ENCODE assay signal across 1 cellular context in the genomic region with DNA sequence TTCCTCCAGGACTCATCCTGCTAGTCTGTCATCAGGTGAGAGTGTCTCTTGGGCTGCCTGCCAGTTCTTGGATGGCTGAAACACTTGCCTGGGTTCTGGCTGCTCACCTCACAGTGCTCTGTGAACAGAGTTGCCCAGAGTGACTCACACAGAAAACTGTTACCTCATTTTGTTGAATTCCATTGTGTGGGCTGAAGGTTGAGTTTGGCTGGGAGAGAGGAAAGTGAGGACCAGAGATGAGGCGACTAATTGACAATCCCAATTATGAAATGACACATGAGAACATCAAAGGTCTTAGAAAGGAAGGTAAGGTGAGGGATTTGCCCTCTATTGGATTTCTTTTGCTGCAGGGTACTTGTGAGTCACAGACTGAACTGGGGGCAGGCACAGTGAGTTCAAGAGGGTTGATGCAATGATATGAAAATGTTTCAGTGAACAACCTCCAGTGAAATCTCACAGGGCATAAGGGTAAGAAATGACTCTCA.
TF ChIP-seq lines count a peak whose summit lies in the region.

No MANE protein-coding gene starts in this region.

TF ChIP-seq in HEK293, 187 proteins besides CTCF, POLR2A, EP300 and RAD21 (continued from another document and continues in another):
- TF ChIP-seq, protein P1, sequence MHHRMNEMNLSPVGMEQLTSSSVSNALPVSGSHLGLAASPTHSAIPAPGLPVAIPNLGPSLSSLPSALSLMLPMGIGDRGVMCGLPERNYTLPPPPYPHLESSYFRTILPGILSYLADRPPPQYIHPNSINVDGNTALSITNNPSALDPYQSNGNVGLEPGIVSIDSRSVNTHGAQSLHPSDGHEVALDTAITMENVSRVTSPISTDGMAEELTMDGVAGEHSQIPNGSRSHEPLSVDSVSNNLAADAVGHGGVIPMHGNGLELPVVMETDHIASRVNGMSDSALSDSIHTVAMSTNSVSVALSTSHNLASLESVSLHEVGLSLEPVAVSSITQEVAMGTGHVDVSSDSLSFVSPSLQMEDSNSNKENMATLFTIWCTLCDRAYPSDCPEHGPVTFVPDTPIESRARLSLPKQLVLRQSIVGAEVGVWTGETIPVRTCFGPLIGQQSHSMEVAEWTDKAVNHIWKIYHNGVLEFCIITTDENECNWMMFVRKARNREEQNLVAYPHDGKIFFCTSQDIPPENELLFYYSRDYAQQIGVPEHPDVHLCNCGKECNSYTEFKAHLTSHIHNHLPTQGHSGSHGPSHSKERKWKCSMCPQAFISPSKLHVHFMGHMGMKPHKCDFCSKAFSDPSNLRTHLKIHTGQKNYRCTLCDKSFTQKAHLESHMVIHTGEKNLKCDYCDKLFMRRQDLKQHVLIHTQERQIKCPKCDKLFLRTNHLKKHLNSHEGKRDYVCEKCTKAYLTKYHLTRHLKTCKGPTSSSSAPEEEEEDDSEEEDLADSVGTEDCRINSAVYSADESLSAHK (tag by site-specific recombination; IDR thresholded peaks at IDR 0.05), result no peak
- TF ChIP-seq TCF7L2 (IDR thresholded peaks at IDR 0.05; ENCODE audit: borderline replicate concordance, low read depth, low read length) (peak; percentile 27; the same call in 1 of the 2 replicates), ZNF48 (tag by site-specific recombination; IDR thresholded peaks at IDR 0.05) (no peak), ZNF138 (tag by site-specific recombination; IDR thresholded peaks at IDR 0.05; ENCODE audit: borderline replicate concordance) (no peak), ZNF114 (tag by site-specific recombination; IDR thresholded peaks at IDR 0.05) (no peak), ZNF433 (tag by site-specific recombination; IDR thresholded peaks at IDR 0.05; ENCODE audit: low read depth) (no peak), ZNF501 (tag by site-specific recombination; IDR thresholded peaks at IDR 0.05) (no peak), ZNF555 (tag by site-specific recombination; conservative IDR thresholded peaks at IDR 0.05) (no peak), ZNF169 (tag by site-specific recombination; IDR thresholded peaks at IDR 0.05) (no peak), ZNF701 (tag by site-specific recombination; IDR thresholded peaks at IDR 0.05) (no peak), ZNF776 (tag by site-specific recombination; IDR thresholded peaks at IDR 0.05; ENCODE audit: borderline replicate concordance) (no peak), ZNF274 (IDR thresholded peaks at IDR 0.05; ENCODE audit: low read length) (no peak), ZNF274 (tag by site-specific recombination; IDR thresholded peaks at IDR 0.05; ENCODE audit: borderline replicate concordance) (no peak), ZNF548 (tag by site-specific recombination; IDR thresholded peaks at IDR 0.05) (no peak), ZNF223 (tag by site-specific recombination; IDR thresholded peaks at IDR 0.05) (no peak), ZNF664 (tag by site-specific recombination; IDR thresholded peaks at IDR 0.05) (no peak), ZFP41 (tag by site-specific recombination; IDR thresholded peaks at IDR 0.05; ENCODE audit: borderline replicate concordance) (no peak), ZIC2 (tag by site-specific recombination; IDR thresholded peaks at IDR 0.05) (no peak), ZNF302 (tag by site-specific recombination; IDR thresholded peaks at IDR 0.05; ENCODE audit: low read depth) (no peak), ZNF16 (tag by site-specific recombination; IDR thresholded peaks at IDR 0.05; ENCODE audit: low read depth) (no peak), ZNF571 (tag by site-specific recombination; IDR thresholded peaks at IDR 0.05) (no peak), ZNF529 (tag by site-specific recombination; IDR thresholded peaks at IDR 0.05; ENCODE audit: insufficient replicate concordance) (no peak), ZNF311 (tag by site-specific recombination; IDR thresholded peaks at IDR 0.05; ENCODE audit: borderline replicate concordance) (no peak), ZNF23 (tag by site-specific recombination; IDR thresholded peaks at IDR 0.05; ENCODE audit: borderline replicate concordance) (no peak)
- TF ChIP-seq, protein P2, sequence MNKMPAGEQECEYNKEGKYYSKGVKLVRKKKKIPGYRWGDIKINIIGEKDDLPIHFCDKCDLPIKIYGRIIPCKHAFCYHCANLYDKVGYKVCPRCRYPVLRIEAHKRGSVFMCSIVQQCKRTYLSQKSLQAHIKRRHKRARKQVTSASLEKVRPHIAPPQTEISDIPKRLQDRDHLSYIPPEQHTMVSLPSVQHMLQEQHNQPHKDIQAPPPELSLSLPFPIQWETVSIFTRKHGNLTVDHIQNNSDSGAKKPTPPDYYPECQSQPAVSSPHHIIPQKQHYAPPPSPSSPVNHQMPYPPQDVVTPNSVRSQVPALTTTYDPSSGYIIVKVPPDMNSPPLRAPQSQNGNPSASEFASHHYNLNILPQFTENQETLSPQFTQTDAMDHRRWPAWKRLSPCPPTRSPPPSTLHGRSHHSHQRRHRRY (tag by site-specific recombination; IDR thresholded peaks at IDR 0.05), result no peak
- TF ChIP-seq, protein P3, sequence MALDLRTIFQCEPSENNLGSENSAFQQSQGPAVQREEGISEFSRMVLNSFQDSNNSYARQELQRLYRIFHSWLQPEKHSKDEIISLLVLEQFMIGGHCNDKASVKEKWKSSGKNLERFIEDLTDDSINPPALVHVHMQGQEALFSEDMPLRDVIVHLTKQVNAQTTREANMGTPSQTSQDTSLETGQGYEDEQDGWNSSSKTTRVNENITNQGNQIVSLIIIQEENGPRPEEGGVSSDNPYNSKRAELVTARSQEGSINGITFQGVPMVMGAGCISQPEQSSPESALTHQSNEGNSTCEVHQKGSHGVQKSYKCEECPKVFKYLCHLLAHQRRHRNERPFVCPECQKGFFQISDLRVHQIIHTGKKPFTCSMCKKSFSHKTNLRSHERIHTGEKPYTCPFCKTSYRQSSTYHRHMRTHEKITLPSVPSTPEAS (tag by site-specific recombination; IDR thresholded peaks at IDR 0.05), result no peak
- TF ChIP-seq, protein P4, sequence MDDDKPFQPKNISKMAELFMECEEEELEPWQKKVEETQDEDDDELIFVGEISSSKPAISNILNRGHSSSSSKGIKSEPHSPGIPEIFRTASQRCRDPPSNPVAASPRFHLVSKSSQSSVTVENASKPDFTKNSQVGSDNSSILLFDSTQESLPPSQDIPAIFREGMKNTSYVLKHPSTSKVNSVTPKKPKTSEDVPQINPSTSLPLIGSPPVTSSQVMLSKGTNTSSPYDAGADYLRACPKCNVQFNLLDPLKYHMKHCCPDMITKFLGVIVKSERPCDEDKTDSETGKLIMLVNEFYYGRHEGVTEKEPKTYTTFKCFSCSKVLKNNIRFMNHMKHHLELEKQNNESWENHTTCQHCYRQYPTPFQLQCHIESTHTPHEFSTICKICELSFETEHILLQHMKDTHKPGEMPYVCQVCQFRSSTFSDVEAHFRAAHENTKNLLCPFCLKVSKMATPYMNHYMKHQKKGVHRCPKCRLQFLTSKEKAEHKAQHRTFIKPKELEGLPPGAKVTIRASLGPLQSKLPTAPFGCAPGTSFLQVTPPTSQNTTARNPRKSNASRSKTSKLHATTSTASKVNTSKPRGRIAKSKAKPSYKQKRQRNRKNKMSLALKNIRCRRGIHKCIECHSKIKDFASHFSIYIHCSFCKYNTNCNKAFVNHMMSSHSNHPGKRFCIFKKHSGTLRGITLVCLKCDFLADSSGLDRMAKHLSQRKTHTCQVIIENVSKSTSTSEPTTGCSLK (tag by site-specific recombination; IDR thresholded peaks at IDR 0.05), result no peak
- TF ChIP-seq, protein P5, sequence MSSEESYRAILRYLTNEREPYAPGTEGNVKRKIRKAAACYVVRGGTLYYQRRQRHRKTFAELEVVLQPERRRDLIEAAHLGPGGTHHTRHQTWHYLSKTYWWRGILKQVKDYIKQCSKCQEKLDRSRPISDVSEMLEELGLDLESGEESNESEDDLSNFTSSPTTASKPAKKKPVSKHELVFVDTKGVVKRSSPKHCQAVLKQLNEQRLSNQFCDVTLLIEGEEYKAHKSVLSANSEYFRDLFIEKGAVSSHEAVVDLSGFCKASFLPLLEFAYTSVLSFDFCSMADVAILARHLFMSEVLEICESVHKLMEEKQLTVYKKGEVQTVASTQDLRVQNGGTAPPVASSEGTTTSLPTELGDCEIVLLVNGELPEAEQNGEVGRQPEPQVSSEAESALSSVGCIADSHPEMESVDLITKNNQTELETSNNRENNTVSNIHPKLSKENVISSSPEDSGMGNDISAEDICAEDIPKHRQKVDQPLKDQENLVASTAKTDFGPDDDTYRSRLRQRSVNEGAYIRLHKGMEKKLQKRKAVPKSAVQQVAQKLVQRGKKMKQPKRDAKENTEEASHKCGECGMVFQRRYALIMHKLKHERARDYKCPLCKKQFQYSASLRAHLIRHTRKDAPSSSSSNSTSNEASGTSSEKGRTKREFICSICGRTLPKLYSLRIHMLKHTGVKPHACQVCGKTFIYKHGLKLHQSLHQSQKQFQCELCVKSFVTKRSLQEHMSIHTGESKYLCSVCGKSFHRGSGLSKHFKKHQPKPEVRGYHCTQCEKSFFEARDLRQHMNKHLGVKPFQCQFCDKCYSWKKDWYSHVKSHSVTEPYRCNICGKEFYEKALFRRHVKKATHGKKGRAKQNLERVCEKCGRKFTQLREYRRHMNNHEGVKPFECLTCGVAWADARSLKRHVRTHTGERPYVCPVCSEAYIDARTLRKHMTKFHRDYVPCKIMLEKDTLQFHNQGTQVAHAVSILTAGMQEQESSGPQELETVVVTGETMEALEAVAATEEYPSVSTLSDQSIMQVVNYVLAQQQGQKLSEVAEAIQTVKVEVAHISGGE (tag by site-specific recombination; conservative IDR thresholded peaks at IDR 0.05; ENCODE audit: low read depth), result no peak
- TF ChIP-seq, protein P6, sequence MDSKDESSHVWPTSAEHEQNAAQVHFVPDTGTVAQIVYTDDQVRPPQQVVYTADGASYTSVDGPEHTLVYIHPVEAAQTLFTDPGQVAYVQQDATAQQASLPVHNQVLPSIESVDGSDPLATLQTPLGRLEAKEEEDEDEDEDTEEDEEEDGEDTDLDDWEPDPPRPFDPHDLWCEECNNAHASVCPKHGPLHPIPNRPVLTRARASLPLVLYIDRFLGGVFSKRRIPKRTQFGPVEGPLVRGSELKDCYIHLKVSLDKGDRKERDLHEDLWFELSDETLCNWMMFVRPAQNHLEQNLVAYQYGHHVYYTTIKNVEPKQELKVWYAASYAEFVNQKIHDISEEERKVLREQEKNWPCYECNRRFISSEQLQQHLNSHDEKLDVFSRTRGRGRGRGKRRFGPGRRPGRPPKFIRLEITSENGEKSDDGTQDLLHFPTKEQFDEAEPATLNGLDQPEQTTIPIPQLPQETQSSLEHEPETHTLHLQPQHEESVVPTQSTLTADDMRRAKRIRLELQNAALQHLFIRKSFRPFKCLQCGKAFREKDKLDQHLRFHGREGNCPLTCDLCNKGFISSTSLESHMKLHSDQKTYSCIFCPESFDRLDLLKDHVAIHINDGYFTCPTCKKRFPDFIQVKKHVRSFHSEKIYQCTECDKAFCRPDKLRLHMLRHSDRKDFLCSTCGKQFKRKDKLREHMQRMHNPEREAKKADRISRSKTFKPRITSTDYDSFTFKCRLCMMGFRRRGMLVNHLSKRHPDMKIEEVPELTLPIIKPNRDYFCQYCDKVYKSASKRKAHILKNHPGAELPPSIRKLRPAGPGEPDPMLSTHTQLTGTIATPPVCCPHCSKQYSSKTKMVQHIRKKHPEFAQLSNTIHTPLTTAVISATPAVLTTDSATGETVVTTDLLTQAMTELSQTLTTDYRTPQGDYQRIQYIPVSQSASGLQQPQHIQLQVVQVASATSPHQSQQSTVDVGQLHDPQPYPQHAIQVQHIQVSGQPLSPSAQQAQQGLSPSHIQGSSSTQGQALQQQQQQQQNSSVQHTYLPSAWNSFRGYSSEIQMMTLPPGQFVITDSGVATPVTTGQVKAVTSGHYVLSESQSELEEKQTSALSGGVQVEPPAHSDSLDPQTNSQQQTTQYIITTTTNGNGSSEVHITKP (tag by site-specific recombination; IDR thresholded peaks at IDR 0.05), result 0 out of 2 replicates have a peak, but pooled peaks have one; percentile 47
- TF ChIP-seq, protein P7, sequence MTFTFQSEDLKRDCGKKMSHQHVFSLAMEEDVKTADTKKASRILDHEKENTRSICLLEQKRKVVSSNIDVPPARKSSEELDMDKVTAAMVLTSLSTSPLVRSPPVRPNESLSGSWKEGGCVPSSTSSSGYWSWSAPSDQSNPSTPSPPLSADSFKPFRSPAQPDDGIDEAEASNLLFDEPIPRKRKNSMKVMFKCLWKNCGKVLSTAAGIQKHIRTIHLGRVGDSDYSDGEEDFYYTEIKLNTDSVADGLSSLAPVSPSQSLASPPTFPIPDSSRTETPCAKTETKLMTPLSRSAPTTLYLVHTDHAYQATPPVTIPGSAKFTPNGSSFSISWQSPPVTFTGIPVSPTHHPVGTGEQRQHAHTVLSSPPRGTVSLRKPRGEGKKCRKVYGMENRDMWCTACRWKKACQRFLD (tag by site-specific recombination; IDR thresholded peaks at IDR 0.05), result no peak
- TF ChIP-seq, protein P8, sequence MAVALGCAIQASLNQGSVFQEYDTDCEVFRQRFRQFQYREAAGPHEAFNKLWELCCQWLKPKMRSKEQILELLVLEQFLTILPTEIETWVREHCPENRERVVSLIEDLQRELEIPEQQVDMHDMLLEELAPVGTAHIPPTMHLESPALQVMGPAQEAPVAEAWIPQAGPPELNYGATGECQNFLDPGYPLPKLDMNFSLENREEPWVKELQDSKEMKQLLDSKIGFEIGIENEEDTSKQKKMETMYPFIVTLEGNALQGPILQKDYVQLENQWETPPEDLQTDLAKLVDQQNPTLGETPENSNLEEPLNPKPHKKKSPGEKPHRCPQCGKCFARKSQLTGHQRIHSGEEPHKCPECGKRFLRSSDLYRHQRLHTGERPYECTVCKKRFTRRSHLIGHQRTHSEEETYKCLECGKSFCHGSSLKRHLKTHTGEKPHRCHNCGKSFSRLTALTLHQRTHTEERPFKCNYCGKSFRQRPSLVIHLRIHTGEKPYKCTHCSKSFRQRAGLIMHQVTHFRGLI (tag by site-specific recombination; IDR thresholded peaks at IDR 0.05), result no peak
- TF ChIP-seq, protein P9, sequence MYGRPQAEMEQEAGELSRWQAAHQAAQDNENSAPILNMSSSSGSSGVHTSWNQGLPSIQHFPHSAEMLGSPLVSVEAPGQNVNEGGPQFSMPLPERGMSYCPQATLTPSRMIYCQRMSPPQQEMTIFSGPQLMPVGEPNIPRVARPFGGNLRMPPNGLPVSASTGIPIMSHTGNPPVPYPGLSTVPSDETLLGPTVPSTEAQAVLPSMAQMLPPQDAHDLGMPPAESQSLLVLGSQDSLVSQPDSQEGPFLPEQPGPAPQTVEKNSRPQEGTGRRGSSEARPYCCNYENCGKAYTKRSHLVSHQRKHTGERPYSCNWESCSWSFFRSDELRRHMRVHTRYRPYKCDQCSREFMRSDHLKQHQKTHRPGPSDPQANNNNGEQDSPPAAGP (tag by site-specific recombination; IDR thresholded peaks at IDR 0.05), result no peak
